22 cellular contexts compared by ENCODE assay signal in genomic region chr11:96319901-96320656, GRCh38. TPM values are rescaled to one million over a fixed set of nuclear protein-coding genes. Genes with fewer than 3 reads are reported as not detected.
DNase-seq lines count a peak whose midpoint lies in the region; ATAC-seq, FAIRE-seq and TF ChIP-seq lines count a peak whose summit lies in the region.
"Had no signal": no experiment of that assay in that cellular context is flagged by ENCODE, and none has a peak within 500 bp of the region (broad histone marks: within the 10 kb centered on the region; RNA-seq: fewer than 3 reads in every experiment).

No MANE protein-coding gene starts in this region.

- WGBS in trophoblast cell (ENCODE audit: extremely low coverage, insufficient coverage, insufficient read length): no CpG with 5 or more reads among the region's 2 CpGs
- WGBS in adrenal gland, 4 donors: 82 to 87% (median 86%) methylated on average over 2 of the region's 2 CpGs
- 50 to 57% methylated on average over 2 of the region's 2 CpGs for WGBS in pancreas, 2 donors

- ATAC-seq in pancreas: no peak
- ATAC-seq: right cardiac atrium had no signal

- H3K36me3 ChIP-seq in trophoblast cell (ENCODE audit: control insufficient read depth in 1 of 2, insufficient read depth in 2 of 2, low read length in 2 of 2) (peaks cover 0 to 4% of the 10 kb centered on the region in 2 experiments), adrenal gland (replicated peaks in 1 of 2) (no peaks in the 10 kb centered on the region), pancreas (no peaks in the 10 kb centered on the region)
- H3K36me3 ChIP-seq: BLaER1, uterus had no signal

- peaks cover 88% of the 10 kb centered on the region for H3K36me3 Mint-ChIP-seq in activated T-cell treated with anti-CD3 and anti-CD28 coated beads, Interleukin-2, amount 50 U/mL, for 24 hours (ENCODE audit: low read depth)
- peaks cover 11% of the 10 kb centered on the region for H3K36me3 Mint-ChIP-seq in Calu3 (ENCODE audit: insufficient read depth, unreplicated experiment)

- no peak for DNase-seq in activated T-cell treated with anti-CD3 and anti-CD28 coated beads, Interleukin-2, amount 50 U/mL, for 24 hours
- DNase-seq in activated T-cell treated with anti-CD3 and anti-CD28 coated beads, Interleukin-2, amount 50 U/mL, for 1 hour: no peak
- DNase-seq in Calu3 (no peak), cerebellar cortex (ENCODE audit: low spot score) (peak; percentile 29), trophoblast cell (no peak), dermis blood vessel endothelial cell (no peak), adrenal gland (no peak), pancreas (no peak)
- DNase-seq: ACHN; activated CD4-positive, alpha-beta T cell treated with anti-CD3 and anti-CD28 coated beads for 1 hour; activated naive CD4-positive, alpha-beta T cell treated with anti-CD3 and anti-CD28 coated beads, Interleukin-2, amount 10 ng/mL, durations not matched to agents 7 days and 5 days; GOT3; NCI-H1092; NCI-H1930; NCI-H2227 treated with DMSO at 0.1 percent for 48 hours; NCI-H774; right cardiac atrium; T1000; uterus had no signal

- H3K23ac ChIP-seq in trophoblast cell (ENCODE audit: low read length): no peak overlapping the region

- H3K18ac ChIP-seq in trophoblast cell (ENCODE audit: low read length): no peak overlapping the region

- BruUV-seq in Calu3 (replicated peaks; lab: Mats Ljungman, UMichigan): no TSS peak

- H3K4me1 Mint-ChIP-seq in activated T-cell treated with anti-CD3 and anti-CD28 coated beads, Interleukin-2, amount 50 U/mL, for 24 hours (ENCODE audit: low read depth): peaks cover 97% of the 10 kb centered on the region
- H3K4me1 Mint-ChIP-seq in Calu3 (ENCODE audit: low read depth, unreplicated experiment): peaks cover 64% of the 10 kb centered on the region

- peaks cover 25 to 50% of the 10 kb centered on the region in 2 experiments for H3K4me1 ChIP-seq in trophoblast cell (ENCODE audit: control insufficient read depth in 1 of 2, insufficient read depth in 2 of 2, low read length in 2 of 2)
- H3K4me1 ChIP-seq in adrenal gland (replicated peaks in 1 of 2): peaks cover 6 to 28% of the 10 kb centered on the region in 2 donors
- peaks cover 0 to 11% (median 0%) of the 10 kb centered on the region in 3 donors for H3K4me1 ChIP-seq in pancreas
- H3K4me1 ChIP-seq: BLaER1, uterus had no signal

- H3K9me3 ChIP-seq in trophoblast cell (ENCODE audit: insufficient read depth, low read depth, low read length): no peaks in the 10 kb centered on the region
- H3K9me3 ChIP-seq in adrenal gland (replicated peaks in 1 of 3): no peaks in the 10 kb centered on the region
- H3K9me3 ChIP-seq in pancreas: no peaks in the 10 kb centered on the region
- H3K9me3 ChIP-seq: BLaER1, uterus had no signal

- no peaks in the 10 kb centered on the region for H3K27me3 ChIP-seq in trophoblast cell (ENCODE audit: insufficient read depth, low read length)
- H3K27me3 ChIP-seq in adrenal gland: no peaks in the 10 kb centered on the region
- H3K27me3 ChIP-seq in pancreas: no peaks in the 10 kb centered on the region
- H3K27me3 ChIP-seq: BLaER1, uterus had no signal

- TF ChIP-seq CTCF in Calu3 (IDR thresholded peaks at IDR 0.05; ENCODE audit: unreplicated experiment) (no peak), adrenal gland (IDR thresholded peaks at IDR 0.05) (no peak), pancreas (IDR thresholded peaks at IDR 0.05) (no peak)

- no peak overlapping the region for H4K8ac ChIP-seq in trophoblast cell (ENCODE audit: low read depth, low read length)

- H3K27me3 Mint-ChIP-seq in activated T-cell treated with anti-CD3 and anti-CD28 coated beads, Interleukin-2, amount 50 U/mL, for 24 hours: no peaks in the 10 kb centered on the region
- H3K27me3 Mint-ChIP-seq in Calu3 (ENCODE audit: unreplicated experiment): no peaks in the 10 kb centered on the region
- H3K27me3 Mint-ChIP-seq: activated naive CD4-positive, alpha-beta T cell treated with anti-CD3 and anti-CD28 coated beads, Interleukin-2, amount 10 ng/mL, durations not matched to agents 7 days and 5 days had no signal

- no peak overlapping the region for H4K91ac ChIP-seq in trophoblast cell (ENCODE audit: low read depth, low read length)

- peaks cover 12% of the 10 kb centered on the region for H3K79me2 ChIP-seq in trophoblast cell (ENCODE audit: control insufficient read depth, insufficient read depth, low read length, poor library complexity)

- peak overlapping the region; percentile 9 for H3K27ac Mint-ChIP-seq in activated T-cell treated with anti-CD3 and anti-CD28 coated beads, Interleukin-2, amount 50 U/mL, for 24 hours
- H3K27ac Mint-ChIP-seq in Calu3 (ENCODE audit: unreplicated experiment): peak overlapping the region; percentile 58
- H3K27ac Mint-ChIP-seq: activated naive CD4-positive, alpha-beta T cell treated with anti-CD3 and anti-CD28 coated beads, Interleukin-2, amount 10 ng/mL, durations not matched to agents 7 days and 5 days had no signal

- CTCF ChIA-PET in Calu3 (lab: Charles Lee): interaction anchor here (0.6 kb wide), 1 partner anchor 32 kb away, joined by 3 read pairs; no protein-coding TSS in a partner anchor

- peaks cover 26% of the 10 kb centered on the region for H3K79me1 ChIP-seq in trophoblast cell (ENCODE audit: low read length)

- no peak overlapping the region for H4K12ac ChIP-seq in trophoblast cell (ENCODE audit: low read depth, low read length)

- no peak overlapping the region for H3K4me2 ChIP-seq in trophoblast cell (ENCODE audit: low read length)
- H3K4me2 ChIP-seq: BLaER1 had no signal

- H2BK12ac ChIP-seq in trophoblast cell (ENCODE audit: low read length): no peak overlapping the region

- H3K9ac ChIP-seq in trophoblast cell (ENCODE audit: low read length): no peak overlapping the region
- H3K9ac ChIP-seq: BLaER1 had no signal

- H2AK5ac ChIP-seq in trophoblast cell (ENCODE audit: low read length): no peak overlapping the region

- H3K9me3 Mint-ChIP-seq in activated T-cell treated with anti-CD3 and anti-CD28 coated beads, Interleukin-2, amount 50 U/mL, for 24 hours: no peaks in the 10 kb centered on the region
- no peaks in the 10 kb centered on the region for H3K9me3 Mint-ChIP-seq in Calu3 (ENCODE audit: low read depth, unreplicated experiment)
- H3K9me3 Mint-ChIP-seq: activated naive CD4-positive, alpha-beta T cell treated with anti-CD3 and anti-CD28 coated beads, Interleukin-2, amount 10 ng/mL, durations not matched to agents 7 days and 5 days had no signal

- H2AFZ ChIP-seq in trophoblast cell (ENCODE audit: insufficient read depth, low read length, poor library complexity): no peak overlapping the region

- no peak overlapping the region for H2BK120ac ChIP-seq in trophoblast cell (ENCODE audit: insufficient read depth, low read length, poor library complexity)

- H2BK5ac ChIP-seq in trophoblast cell (ENCODE audit: low read depth, low read length, poor library complexity): peak overlapping the region; percentile 66

- H3K14ac ChIP-seq in trophoblast cell (ENCODE audit: low read length): no peak overlapping the region

- H3K4me3 Mint-ChIP-seq in activated T-cell treated with anti-CD3 and anti-CD28 coated beads, Interleukin-2, amount 50 U/mL, for 24 hours: no peak overlapping the region
- no peak overlapping the region for H3K4me3 Mint-ChIP-seq in Calu3 (ENCODE audit: low read depth, unreplicated experiment)
- H3K4me3 Mint-ChIP-seq: activated naive CD4-positive, alpha-beta T cell treated with anti-CD3 and anti-CD28 coated beads, Interleukin-2, amount 10 ng/mL, durations not matched to agents 7 days and 5 days had no signal

- intact Hi-C loops in Calu3 (cut with micrococcal nuclease; ENCODE audit: unreplicated experiment): no loop called here
- intact Hi-C loops in adrenal gland (cut with DNase I): no loop called here
- intact Hi-C loops in pancreas (cut with DNase I): no loop called here

- no peak for FAIRE-seq in pancreas (lab: Jason Lieb, UNC)
- FAIRE-seq: colon, D721Med had no signal

- H3K4me3 ChIP-seq in trophoblast cell (ENCODE audit: low read depth, low read length): no peak overlapping the region
- H3K4me3 ChIP-seq in adrenal gland: no peak overlapping the region
- no peak overlapping the region for H3K4me3 ChIP-seq in pancreas
- H3K4me3 ChIP-seq: BLaER1, uterus had no signal

- peak overlapping the region; percentile 71 for H3K4ac ChIP-seq in trophoblast cell (ENCODE audit: low read depth, low read length)

- H3K27ac ChIP-seq in trophoblast cell (ENCODE audit: low read depth, low read length) (peak overlapping the region; percentile 27), adrenal gland (no peak overlapping the region), pancreas (no peak overlapping the region)
- H3K27ac ChIP-seq: BLaER1, uterus had no signal

- no peak for TF ChIP-seq POLR2A in adrenal gland (IDR thresholded peaks at IDR 0.05)

RNA-seq across cellular contexts. Expression of gene MAML2, which starts 22.9 kb away (rescaled TPM):
- total RNA-seq in Calu3 (2022) (16.7 and 22.7 TPM in 2 replicates), dermis blood vessel endothelial cell (6.3 and 8.7 TPM in 2 replicates), adrenal gland (10 to 100 TPM in 5 of 8 donors, 1 to 10 TPM in 3; 6.2 to 19.4 (median 11.1) TPM), pancreas (10 to 100 TPM in 1 of 6 donors, 1 to 10 TPM in 5; 3.1 to 11.8 (median 4.9) TPM)
- 35.1 and 38.4 TPM in 2 replicates for polyA plus RNA-seq in trophoblast cell (2013)
- polyA plus RNA-seq in adrenal gland (1 to 10 TPM; 1.4 to 5.7 (median 3.7) TPM), pancreas (1 to 10 TPM; 2.4 to 3.2 TPM)
